ENCODE assay signal across 1 cellular context in the genomic region with DNA sequence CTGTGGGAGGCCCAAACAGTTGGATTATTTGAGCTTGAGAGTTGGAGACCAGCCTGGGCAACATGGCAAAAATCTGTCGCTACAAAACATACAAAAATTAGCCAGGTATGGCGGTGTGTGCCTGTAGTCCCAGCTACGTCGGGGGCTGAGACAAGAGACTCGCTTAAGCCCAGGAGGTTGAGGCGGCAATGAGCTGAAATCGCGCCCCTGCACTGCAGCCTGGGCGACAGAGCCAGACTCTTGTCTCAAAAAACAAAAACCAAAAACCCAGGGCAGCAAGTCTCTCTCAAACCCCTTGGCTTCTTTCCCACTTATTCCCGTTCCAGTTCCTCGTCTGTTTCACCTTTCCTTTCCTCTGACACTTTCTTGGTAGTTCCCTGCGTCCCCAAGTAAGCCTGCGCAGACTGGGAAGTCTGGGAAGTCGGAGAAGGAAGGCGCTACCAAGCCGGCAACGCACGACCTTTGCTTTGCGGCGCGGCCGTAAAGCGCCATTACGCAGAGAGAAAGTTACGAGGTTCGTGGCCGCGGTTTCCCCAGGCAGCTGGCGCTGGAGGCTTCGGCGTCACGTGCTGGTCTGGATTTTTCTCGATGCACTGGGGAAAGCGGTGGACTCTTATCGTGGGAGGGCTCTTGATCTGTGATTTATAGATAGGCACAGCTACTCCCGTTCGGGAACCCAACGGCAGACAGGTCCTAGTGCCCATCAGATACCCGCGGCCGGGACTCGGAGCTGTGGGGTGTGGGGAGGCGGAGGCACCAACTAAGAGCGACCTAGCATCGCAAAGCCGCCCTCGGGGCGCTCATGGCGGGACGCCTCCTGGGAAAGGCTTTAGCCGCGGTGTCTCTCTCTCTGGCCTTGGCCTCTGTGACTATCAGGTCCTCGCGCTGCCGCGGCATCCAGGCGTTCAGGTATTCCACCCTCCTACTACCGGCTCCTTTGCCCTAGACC.
TF ChIP-seq lines count a peak whose summit lies in the region.

TSS of gene NUDT9 (plus strand) at position 470 of the 949 bp plus-strand sequence. CDS start at position 803, 333 bp downstream.

TF ChIP-seq in GM12878, 131 proteins besides CTCF, POLR2A, EP300 and RAD21 (continued from another document and continues in another):
- TF ChIP-seq, protein P1, sequence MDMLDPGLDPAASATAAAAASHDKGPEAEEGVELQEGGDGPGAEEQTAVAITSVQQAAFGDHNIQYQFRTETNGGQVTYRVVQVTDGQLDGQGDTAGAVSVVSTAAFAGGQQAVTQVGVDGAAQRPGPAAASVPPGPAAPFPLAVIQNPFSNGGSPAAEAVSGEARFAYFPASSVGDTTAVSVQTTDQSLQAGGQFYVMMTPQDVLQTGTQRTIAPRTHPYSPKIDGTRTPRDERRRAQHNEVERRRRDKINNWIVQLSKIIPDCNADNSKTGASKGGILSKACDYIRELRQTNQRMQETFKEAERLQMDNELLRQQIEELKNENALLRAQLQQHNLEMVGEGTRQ (IDR thresholded peaks at IDR 0.05; ENCODE audit: borderline replicate concordance, low read depth, low read length) = peak; percentile 69
- TF ChIP-seq CHD1 (IDR thresholded peaks at IDR 0.05; ENCODE audit: low read depth, low read length) (no peak), NR2C1 (IDR thresholded peaks at IDR 0.05) (no peak), TCF12 (IDR thresholded peaks at IDR 0.05; ENCODE audit: low read depth, low read length) (peak; percentile 75; the same call in 1 of the 2 replicates), CHD4 (IDR thresholded peaks at IDR 0.05) (no peak), WRNIP1 (IDR thresholded peaks at IDR 0.05; ENCODE audit: borderline replicate concordance, low read depth, low read length) (no peak), NFXL1 (IDR thresholded peaks at IDR 0.05; ENCODE audit: borderline replicate concordance) (no peak), BACH1 (IDR thresholded peaks at IDR 0.05; ENCODE audit: borderline replicate concordance) (0 out of 2 replicates have a peak, but pooled peaks have one; percentile 40), STAT1 (conservative IDR thresholded peaks at IDR 0.05) (0 out of 2 replicates have a peak, but pooled peaks have one; percentile 61), ZNF217 (IDR thresholded peaks at IDR 0.05) (no peak), SUZ12 (IDR thresholded peaks at IDR 0.05; ENCODE audit: unreplicated experiment) (no peak), NFIC (IDR thresholded peaks at IDR 0.05; ENCODE audit: low read depth, low read length) (no peak), NR2C2 (IDR thresholded peaks at IDR 0.05; ENCODE audit: borderline replicate concordance, control insufficient read depth, insufficient read length, low read depth) (no peak), JUND (IDR thresholded peaks at IDR 0.05; ENCODE audit: low read depth, low read length) (no peak), SIN3A (IDR thresholded peaks at IDR 0.05; ENCODE audit: low read depth, low read length) (peak; percentile 62; the same call in 1 of the 2 replicates), MYB (IDR thresholded peaks at IDR 0.05; ENCODE audit: borderline replicate concordance, low read depth, low read length) (no peak), STAT3 (IDR thresholded peaks at IDR 0.05; ENCODE audit: low read depth, low read length) (0 out of 2 replicates have a peak, but pooled peaks have one; percentile 27), SPI1 (IDR thresholded peaks at IDR 0.05; ENCODE audit: borderline replicate concordance, insufficient read depth, low read depth, low read length) (no peak), SKIL (IDR thresholded peaks at IDR 0.05; ENCODE audit: low read depth, poor library complexity, severe bottlenecking) (no peak), SMC3 (IDR thresholded peaks at IDR 0.05; ENCODE audit: borderline replicate concordance, low read length) (no peak), POLR2AphosphoS2 (IDR thresholded peaks at IDR 0.05; ENCODE audit: low read depth, low read length) (peak; percentile 80; the same call in 1 of the 2 replicates), GABPA (IDR thresholded peaks at IDR 0.05; ENCODE audit: low read depth) (0 out of 2 replicates have a peak, but pooled peaks have one; percentile 40), HDGF (IDR thresholded peaks at IDR 0.05) (peak; percentile 19; the same call in 1 of the 2 replicates), RUNX3 (IDR thresholded peaks at IDR 0.05; ENCODE audit: low read length) (peak; percentile 92), BCLAF1 (IDR thresholded peaks at IDR 0.05) (no peak), RAD51 (IDR thresholded peaks at IDR 0.05) (peak; percentile 85), BRCA1 (IDR thresholded peaks at IDR 0.05; ENCODE audit: low read depth, low read length) (no peak), PML (IDR thresholded peaks at IDR 0.05; ENCODE audit: low read length) (peak; percentile 88), SRF (IDR thresholded peaks at IDR 0.05; ENCODE audit: low read depth in 2 of 2, low read length in 2 of 2) (no peak), NBN (IDR thresholded peaks at IDR 0.05) (peak; percentile 85), NR2F1 (conservative IDR thresholded peaks at IDR 0.05) (peak; percentile 41; the same call in 1 of the 2 replicates)
- TF ChIP-seq, protein P2, sequence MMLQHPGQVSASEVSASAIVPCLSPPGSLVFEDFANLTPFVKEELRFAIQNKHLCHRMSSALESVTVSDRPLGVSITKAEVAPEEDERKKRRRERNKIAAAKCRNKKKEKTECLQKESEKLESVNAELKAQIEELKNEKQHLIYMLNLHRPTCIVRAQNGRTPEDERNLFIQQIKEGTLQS (IDR thresholded peaks at IDR 0.05; ENCODE audit: borderline replicate concordance, extremely low read depth, low read depth, low read length) = peak; percentile 92
- TF ChIP-seq, protein P3, sequence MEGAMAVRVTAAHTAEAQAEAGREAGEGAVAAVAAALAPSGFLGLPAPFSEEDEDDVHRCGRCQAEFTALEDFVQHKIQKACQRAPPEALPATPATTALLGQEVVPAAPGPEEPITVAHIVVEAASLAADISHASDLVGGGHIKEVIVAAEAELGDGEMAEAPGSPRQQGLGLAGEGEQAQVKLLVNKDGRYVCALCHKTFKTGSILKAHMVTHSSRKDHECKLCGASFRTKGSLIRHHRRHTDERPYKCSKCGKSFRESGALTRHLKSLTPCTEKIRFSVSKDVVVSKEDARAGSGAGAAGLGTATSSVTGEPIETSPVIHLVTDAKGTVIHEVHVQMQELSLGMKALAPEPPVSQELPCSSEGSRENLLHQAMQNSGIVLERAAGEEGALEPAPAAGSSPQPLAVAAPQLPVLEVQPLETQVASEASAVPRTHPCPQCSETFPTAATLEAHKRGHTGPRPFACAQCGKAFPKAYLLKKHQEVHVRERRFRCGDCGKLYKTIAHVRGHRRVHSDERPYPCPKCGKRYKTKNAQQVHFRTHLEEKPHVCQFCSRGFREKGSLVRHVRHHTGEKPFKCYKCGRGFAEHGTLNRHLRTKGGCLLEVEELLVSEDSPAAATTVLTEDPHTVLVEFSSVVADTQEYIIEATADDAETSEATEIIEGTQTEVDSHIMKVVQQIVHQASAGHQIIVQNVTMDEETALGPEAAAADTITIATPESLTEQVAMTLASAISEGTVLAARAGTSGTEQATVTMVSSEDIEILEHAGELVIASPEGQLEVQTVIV (IDR thresholded peaks at IDR 0.05; ENCODE audit: borderline replicate concordance, partially characterized antibody) = peak; percentile 100
- TF ChIP-seq, protein P4, sequence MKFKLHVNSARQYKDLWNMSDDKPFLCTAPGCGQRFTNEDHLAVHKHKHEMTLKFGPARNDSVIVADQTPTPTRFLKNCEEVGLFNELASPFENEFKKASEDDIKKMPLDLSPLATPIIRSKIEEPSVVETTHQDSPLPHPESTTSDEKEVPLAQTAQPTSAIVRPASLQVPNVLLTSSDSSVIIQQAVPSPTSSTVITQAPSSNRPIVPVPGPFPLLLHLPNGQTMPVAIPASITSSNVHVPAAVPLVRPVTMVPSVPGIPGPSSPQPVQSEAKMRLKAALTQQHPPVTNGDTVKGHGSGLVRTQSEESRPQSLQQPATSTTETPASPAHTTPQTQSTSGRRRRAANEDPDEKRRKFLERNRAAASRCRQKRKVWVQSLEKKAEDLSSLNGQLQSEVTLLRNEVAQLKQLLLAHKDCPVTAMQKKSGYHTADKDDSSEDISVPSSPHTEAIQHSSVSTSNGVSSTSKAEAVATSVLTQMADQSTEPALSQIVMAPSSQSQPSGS (IDR thresholded peaks at IDR 0.05; ENCODE audit: low read length) = no peak
- TF ChIP-seq, protein P5, sequence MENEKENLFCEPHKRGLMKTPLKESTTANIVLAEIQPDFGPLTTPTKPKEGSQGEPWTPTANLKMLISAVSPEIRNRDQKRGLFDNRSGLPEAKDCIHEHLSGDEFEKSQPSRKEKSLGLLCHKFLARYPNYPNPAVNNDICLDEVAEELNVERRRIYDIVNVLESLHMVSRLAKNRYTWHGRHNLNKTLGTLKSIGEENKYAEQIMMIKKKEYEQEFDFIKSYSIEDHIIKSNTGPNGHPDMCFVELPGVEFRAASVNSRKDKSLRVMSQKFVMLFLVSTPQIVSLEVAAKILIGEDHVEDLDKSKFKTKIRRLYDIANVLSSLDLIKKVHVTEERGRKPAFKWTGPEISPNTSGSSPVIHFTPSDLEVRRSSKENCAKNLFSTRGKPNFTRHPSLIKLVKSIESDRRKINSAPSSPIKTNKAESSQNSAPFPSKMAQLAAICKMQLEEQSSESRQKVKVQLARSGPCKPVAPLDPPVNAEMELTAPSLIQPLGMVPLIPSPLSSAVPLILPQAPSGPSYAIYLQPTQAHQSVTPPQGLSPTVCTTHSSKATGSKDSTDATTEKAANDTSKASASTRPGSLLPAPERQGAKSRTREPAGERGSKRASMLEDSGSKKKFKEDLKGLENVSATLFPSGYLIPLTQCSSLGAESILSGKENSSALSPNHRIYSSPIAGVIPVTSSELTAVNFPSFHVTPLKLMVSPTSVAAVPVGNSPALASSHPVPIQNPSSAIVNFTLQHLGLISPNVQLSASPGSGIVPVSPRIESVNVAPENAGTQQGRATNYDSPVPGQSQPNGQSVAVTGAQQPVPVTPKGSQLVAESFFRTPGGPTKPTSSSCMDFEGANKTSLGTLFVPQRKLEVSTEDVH (IDR thresholded peaks at IDR 0.05; ENCODE audit: low read depth, partially characterized antibody) = peak; percentile 89
- TF ChIP-seq, protein P6, sequence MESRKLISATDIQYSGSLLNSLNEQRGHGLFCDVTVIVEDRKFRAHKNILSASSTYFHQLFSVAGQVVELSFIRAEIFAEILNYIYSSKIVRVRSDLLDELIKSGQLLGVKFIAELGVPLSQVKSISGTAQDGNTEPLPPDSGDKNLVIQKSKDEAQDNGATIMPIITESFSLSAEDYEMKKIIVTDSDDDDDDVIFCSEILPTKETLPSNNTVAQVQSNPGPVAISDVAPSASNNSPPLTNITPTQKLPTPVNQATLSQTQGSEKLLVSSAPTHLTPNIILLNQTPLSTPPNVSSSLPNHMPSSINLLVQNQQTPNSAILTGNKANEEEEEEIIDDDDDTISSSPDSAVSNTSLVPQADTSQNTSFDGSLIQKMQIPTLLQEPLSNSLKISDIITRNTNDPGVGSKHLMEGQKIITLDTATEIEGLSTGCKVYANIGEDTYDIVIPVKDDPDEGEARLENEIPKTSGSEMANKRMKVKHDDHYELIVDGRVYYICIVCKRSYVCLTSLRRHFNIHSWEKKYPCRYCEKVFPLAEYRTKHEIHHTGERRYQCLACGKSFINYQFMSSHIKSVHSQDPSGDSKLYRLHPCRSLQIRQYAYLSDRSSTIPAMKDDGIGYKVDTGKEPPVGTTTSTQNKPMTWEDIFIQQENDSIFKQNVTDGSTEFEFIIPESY (IDR thresholded peaks at IDR 0.05) = peak; percentile 71; the same call in 1 of the 2 replicates
- TF ChIP-seq, protein P7, sequence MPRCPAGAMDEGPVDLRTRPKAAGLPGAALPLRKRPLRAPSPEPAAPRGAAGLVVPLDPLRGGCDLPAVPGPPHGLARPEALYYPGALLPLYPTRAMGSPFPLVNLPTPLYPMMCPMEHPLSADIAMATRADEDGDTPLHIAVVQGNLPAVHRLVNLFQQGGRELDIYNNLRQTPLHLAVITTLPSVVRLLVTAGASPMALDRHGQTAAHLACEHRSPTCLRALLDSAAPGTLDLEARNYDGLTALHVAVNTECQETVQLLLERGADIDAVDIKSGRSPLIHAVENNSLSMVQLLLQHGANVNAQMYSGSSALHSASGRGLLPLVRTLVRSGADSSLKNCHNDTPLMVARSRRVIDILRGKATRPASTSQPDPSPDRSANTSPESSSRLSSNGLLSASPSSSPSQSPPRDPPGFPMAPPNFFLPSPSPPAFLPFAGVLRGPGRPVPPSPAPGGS (IDR thresholded peaks at IDR 0.05; ENCODE audit: borderline replicate concordance, insufficient read depth, low read depth, low read length, poor library complexity, severe bottlenecking) = peak; percentile 55
